8 cellular contexts compared by ENCODE assay signal in the genomic region with DNA sequence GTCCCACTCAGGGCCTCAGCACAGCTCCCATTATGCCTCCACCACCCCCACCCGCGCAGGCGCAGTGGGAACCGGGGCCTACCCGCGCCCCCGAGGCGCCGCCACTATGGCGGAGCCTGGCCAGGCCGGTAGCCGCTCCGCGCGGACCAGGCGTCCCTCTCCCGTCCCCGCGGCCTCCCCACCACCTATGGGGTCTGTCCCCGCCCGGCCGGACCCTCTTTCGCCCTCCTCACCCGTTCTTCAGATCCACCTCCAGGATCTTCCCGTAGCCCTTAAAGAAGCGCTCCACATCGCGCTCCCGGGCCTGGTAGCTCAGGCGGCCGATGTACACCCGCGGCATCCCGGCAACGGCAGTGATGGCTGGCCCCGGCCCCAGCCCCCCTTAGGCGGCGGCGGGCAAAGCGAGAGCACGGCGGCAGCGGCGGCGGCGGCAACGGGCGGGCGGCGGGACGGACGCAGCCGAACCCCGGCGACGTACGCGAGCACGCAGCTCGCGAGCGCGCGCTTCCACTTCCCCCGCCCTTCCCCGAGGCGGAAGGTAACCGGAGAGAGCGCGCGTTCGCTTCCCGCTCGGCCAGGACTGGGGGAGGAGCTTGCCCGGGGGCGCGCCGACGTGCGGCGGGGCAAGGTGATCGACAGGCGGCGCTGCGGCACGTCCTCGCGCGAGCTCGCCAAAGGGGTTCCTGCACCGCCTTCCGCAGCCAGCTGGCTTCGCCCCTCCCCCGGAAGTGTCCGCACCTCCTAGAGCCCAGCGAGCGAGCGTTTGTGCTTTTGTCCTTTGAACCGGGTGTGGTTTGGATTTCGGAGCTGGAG. TPM values are rescaled to one million over a fixed set of nuclear protein-coding genes. Genes with fewer than 3 reads are reported as not detected.
DNase-seq lines count a peak whose midpoint lies in the region; ATAC-seq and TF ChIP-seq lines count a peak whose summit lies in the region.

A gene (minus strand): TSS at position 488 of the 813 bp plus-strand sequence. CDS start 148 bp downstream, at position 340.

- CTCF ChIA-PET in PC-3 (lab: Charles Lee) = interaction anchor here (0.5 to 1.6 kb wide), 4 partner anchors 16 to 923 kb away, joined by 3 to 14 read pairs (median 8); no protein-coding TSS in a partner anchor

- peak within 1 kb of the TSS; percentile 94 for H3K4me2 ChIP-seq in PC-3 (ENCODE audit: low read length)

- BruUV-seq in PC-3 (replicated peaks; lab: Mats Ljungman, UMichigan) = no TSS peak

- TF ChIP-seq CTCF in PC-3 (conservative IDR thresholded peaks at IDR 0.05; ENCODE audit: low read depth, low read length) = peak; percentile 69
- peak; percentile 29 for TF ChIP-seq CTCF in epithelial cell of esophagus (IDR thresholded peaks at IDR 0.05; ENCODE audit: insufficient read depth, low read depth, low read length, missing control alignments)
- peak; percentile 90 for TF ChIP-seq CTCF in mucosa of descending colon (IDR thresholded peaks at IDR 0.05)

- H3K27ac ChIP-seq in PC-3 (ENCODE audit: low read length) = peak within 1 kb of the TSS; percentile 91

- peak within 1 kb of the TSS; percentile 90 for H2AFZ ChIP-seq in PC-3 (ENCODE audit: low read length)

- peaks cover 51% of the 10 kb centered on the region for H3K79me2 ChIP-seq in PC-3 (ENCODE audit: low read length)

- H3K9me3 ChIP-seq in PC-3 (ENCODE audit: low read length) (no peaks in the 10 kb centered on the region), mucosa of descending colon (no peaks in the 10 kb centered on the region)

- POLR2A ChIA-PET in PC-3 (lab: Charles Lee; ENCODE audit: unreplicated experiment) = interaction anchor here (0.6 to 1.4 kb wide), 10 partner anchors 16 to 1012 kb away, joined by 3 to 12 read pairs (median 4); a partner anchor contains a TSS

- H3K27me3 ChIP-seq in PC-3 (ENCODE audit: low read length) = no peaks in the 10 kb centered on the region

- intact Hi-C loops in PC-3 (cut with micrococcal nuclease) = loop anchor here (1.0 to 10.0 kb wide), 3 partner anchors 21 to 137 kb away; a partner anchor contains a TSS
- intact Hi-C loops in mucosa of descending colon (cut with DNase I, micrococcal nuclease) = no loop called here

- ATAC-seq in GM21619 (IDR thresholded peaks at IDR 0.05; ENCODE audit: unreplicated experiment) = peak; percentile 89
- ATAC-seq in PC-3 = peak; percentile 91
- peak; percentile 95 for ATAC-seq in mucosa of descending colon

- no peaks in the 10 kb centered on the region for H3F3A ChIP-seq in PC-3 (ENCODE audit: low read length, unreplicated experiment)

- peak within 1 kb of the TSS; percentile 98 for H3K4me3 ChIP-seq in Jurkat, Clone E6-1 (ENCODE audit: low read length)
- H3K4me3 ChIP-seq in PC-3 (ENCODE audit: low read length) (peak within 1 kb of the TSS; percentile 90), epithelial cell of esophagus (ENCODE audit: low read length) (peak within 1 kb of the TSS; percentile 65), mucosa of descending colon (peak within 1 kb of the TSS; percentile 94)

- peaks cover 36% of the 10 kb centered on the region for H4K20me1 ChIP-seq in PC-3 (ENCODE audit: low read length)

- H3K4me1 ChIP-seq in PC-3 (ENCODE audit: insufficient read depth, low read length) (peaks cover 19% of the 10 kb centered on the region), mucosa of descending colon (ENCODE audit: low read depth) (peaks cover 43% of the 10 kb centered on the region)

- DNase-seq in DMS53 treated with DMSO at 0.1 percent for 48 hours (lab: John Stamatoyannopoulos, UW; ENCODE audit: unreplicated experiment) (peak; percentile 98), PC-3 (peak; percentile 98), activated T-cell treated with anti-CD3 and anti-CD28 coated beads for 48 hours (ENCODE audit: low read depth) (peak; percentile 100), epithelial cell of esophagus (ENCODE audit: low read depth) (peak; percentile 99), mucosa of descending colon (peak; percentile 99 to 100 (median 100))
- peak; percentile 96 for DNase-seq in Jurkat, Clone E6-1 (ENCODE audit: low read depth, low spot score)
- DNase-seq in stimulated activated CD8-positive, alpha-beta memory T cell treated with anti-CD3 and anti-CD28 coated beads, Interleukin-4, amount 100 ng/mL, for 24 hours (ENCODE audit: low read depth) = peak; percentile 98

- peak within 1 kb of the TSS; percentile 100 for H3K9ac ChIP-seq in PC-3 (ENCODE audit: low read length)

- H3K36me3 ChIP-seq in PC-3 (ENCODE audit: low read depth, low read length) = peaks cover 17% of the 10 kb centered on the region
- H3K36me3 ChIP-seq in mucosa of descending colon (ENCODE audit: low read depth) = peaks cover 5% of the 10 kb centered on the region

- no peaks in the 10 kb centered on the region for H3K9me2 ChIP-seq in PC-3 (replicated peaks; ENCODE audit: low read length)

RNA-seq across cellular contexts. Expression of the gene that starts here (rescaled TPM):
- 118 TPM for polyA plus RNA-seq in Jurkat, Clone E6-1 (2012; ENCODE audit: insufficient read depth, insufficient read length)
- 62.0 and 78.2 TPM in 2 replicates for total RNA-seq in PC-3 (2014; rRNA removed)
- total RNA-seq in mucosa of descending colon = 100 to 1,000 TPM in 1 of 3 donors, 10 to 100 TPM in 2; 63.7 to 140 (median 75.2) TPM

Comparison
In these comparisons a context has a peak if more than half of its experiments do, and no peak if none do; other contexts are left out.
1. Peak in every context shown above with its lines: DNase-seq, ATAC-seq, H3K4me3 ChIP-seq and H3K27ac ChIP-seq.
2. CTCF ChIP-seq: peak in every context shown above with its lines; median percentile 90 in mucosa of descending colon; 69 in PC-3; 29 in epithelial cell of esophagus.